Comparison of ENCODE assay signal across 1 cellular context in genomic region chr21:15761508-15762100, GRCh38.
TF ChIP-seq lines count a peak whose summit lies in the region.

No MANE protein-coding gene starts in this region.

TF ChIP-seq in HepG2, 621 proteins besides CTCF, POLR2A, EP300 and RAD21 (continues in another document):
- TF ChIP-seq NCOA2 (CRISPR knock-in tag; IDR thresholded peaks at IDR 0.05): peak; percentile 45; the same call in 1 of the 2 replicates
- 0 out of 2 replicates have a peak, but pooled peaks have one; percentile 32 for TF ChIP-seq ZNF614 (CRISPR knock-in tag; IDR thresholded peaks at IDR 0.05; ENCODE audit: borderline replicate concordance)
- no peak for TF ChIP-seq HMGXB3 (CRISPR knock-in tag; IDR thresholded peaks at IDR 0.05; ENCODE audit: borderline replicate concordance)
- peak; percentile 58; the same call in 1 of the 2 replicates for TF ChIP-seq SALL1 (CRISPR knock-in tag; IDR thresholded peaks at IDR 0.05)
- 0 out of 2 replicates have a peak, but pooled peaks have one; percentile 46 for TF ChIP-seq ELF4 (CRISPR knock-in tag; IDR thresholded peaks at IDR 0.05; ENCODE audit: borderline replicate concordance)
- peak; percentile 90; the same call in 1 of the 2 replicates for TF ChIP-seq ZNF160 (CRISPR knock-in tag; IDR thresholded peaks at IDR 0.05)
- peak; percentile 51; the same call in 1 of the 2 replicates for TF ChIP-seq FOXP4 (CRISPR knock-in tag; IDR thresholded peaks at IDR 0.05)
- TF ChIP-seq TCF7 (IDR thresholded peaks at IDR 0.05; ENCODE audit: low read depth): peak; percentile 74
- 0 out of 2 replicates have a peak, but pooled peaks have one; percentile 41 for TF ChIP-seq ZSCAN29 (CRISPR knock-in tag; conservative IDR thresholded peaks at IDR 0.05)
- TF ChIP-seq RARA (CRISPR knock-in tag; IDR thresholded peaks at IDR 0.05): peak; percentile 31; the same call in 1 of the 2 replicates
- 0 out of 2 replicates have a peak, but pooled peaks have one; percentile 16 for TF ChIP-seq KAT8 (CRISPR knock-in tag; IDR thresholded peaks at IDR 0.05)
- TF ChIP-seq FOXP1 (IDR thresholded peaks at IDR 0.05): no peak
- TF ChIP-seq FOXP1 (CRISPR knock-in tag; IDR thresholded peaks at IDR 0.05): peak; percentile 54; the same call in 1 of the 2 replicates
- 0 out of 2 replicates have a peak, but pooled peaks have one; percentile 17 for TF ChIP-seq SAP130 (CRISPR knock-in tag; IDR thresholded peaks at IDR 0.05; ENCODE audit: low read depth)
- TF ChIP-seq ZFP90 (CRISPR knock-in tag; IDR thresholded peaks at IDR 0.05; ENCODE audit: borderline replicate concordance): no peak
- no peak for TF ChIP-seq CENPT (CRISPR knock-in tag; IDR thresholded peaks at IDR 0.05; ENCODE audit: low read depth)
- peak; percentile 41; the same call in 1 of the 2 replicates for TF ChIP-seq ETV5 (CRISPR knock-in tag; IDR thresholded peaks at IDR 0.05; ENCODE audit: borderline replicate concordance)
- peak; percentile 53 for TF ChIP-seq ARID5B (CRISPR knock-in tag; IDR thresholded peaks at IDR 0.05)
- peak; percentile 57 for TF ChIP-seq HNF4A (CRISPR knock-in tag; IDR thresholded peaks at IDR 0.05)
- peak; percentile 57; the same call in 1 of the 2 replicates for TF ChIP-seq ZMYM4 (CRISPR knock-in tag; IDR thresholded peaks at IDR 0.05)
- peak; percentile 66; the same call in 1 of the 2 replicates for TF ChIP-seq NR2F2 (IDR thresholded peaks at IDR 0.05; ENCODE audit: borderline replicate concordance, low read depth)
- TF ChIP-seq ZNF101 (CRISPR knock-in tag; IDR thresholded peaks at IDR 0.05; ENCODE audit: borderline replicate concordance, low read depth): no peak
- peak; percentile 24; the same call in 1 of the 2 replicates for TF ChIP-seq RXRB (CRISPR knock-in tag; IDR thresholded peaks at IDR 0.05; ENCODE audit: borderline replicate concordance)
- peak; percentile 41; the same call in 1 of the 2 replicates for TF ChIP-seq FOXJ3 (CRISPR knock-in tag; IDR thresholded peaks at IDR 0.05; ENCODE audit: borderline replicate concordance)
- peak; percentile 89 for TF ChIP-seq NR2F6 (IDR thresholded peaks at IDR 0.05)
- TF ChIP-seq NR2F6 (CRISPR knock-in tag; IDR thresholded peaks at IDR 0.05): peak; percentile 84
- TF ChIP-seq SOX6 (IDR thresholded peaks at IDR 0.05): no peak
- TF ChIP-seq SOX6 (CRISPR knock-in tag; IDR thresholded peaks at IDR 0.05): peak; percentile 15; the same call in 1 of the 2 replicates
- TF ChIP-seq FOXA3 (CRISPR knock-in tag; IDR thresholded peaks at IDR 0.05): peak; percentile 13; the same call in 1 of the 2 replicates
- TF ChIP-seq, protein P1, sequence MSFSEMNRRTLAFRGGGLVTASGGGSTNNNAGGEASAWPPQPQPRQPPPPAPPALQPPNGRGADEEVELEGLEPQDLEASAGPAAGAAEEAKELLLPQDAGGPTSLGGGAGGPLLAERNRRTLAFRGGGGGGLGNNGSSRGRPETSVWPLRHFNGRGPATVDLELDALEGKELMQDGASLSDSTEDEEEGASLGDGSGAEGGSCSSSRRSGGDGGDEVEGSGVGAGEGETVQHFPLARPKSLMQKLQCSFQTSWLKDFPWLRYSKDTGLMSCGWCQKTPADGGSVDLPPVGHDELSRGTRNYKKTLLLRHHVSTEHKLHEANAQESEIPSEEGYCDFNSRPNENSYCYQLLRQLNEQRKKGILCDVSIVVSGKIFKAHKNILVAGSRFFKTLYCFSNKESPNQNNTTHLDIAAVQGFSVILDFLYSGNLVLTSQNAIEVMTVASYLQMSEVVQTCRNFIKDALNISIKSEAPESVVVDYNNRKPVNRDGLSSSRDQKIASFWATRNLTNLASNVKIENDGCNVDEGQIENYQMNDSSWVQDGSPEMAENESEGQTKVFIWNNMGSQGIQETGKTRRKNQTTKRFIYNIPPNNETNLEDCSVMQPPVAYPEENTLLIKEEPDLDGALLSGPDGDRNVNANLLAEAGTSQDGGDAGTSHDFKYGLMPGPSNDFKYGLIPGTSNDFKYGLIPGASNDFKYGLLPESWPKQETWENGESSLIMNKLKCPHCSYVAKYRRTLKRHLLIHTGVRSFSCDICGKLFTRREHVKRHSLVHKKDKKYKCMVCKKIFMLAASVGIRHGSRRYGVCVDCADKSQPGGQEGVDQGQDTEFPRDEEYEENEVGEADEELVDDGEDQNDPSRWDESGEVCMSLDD (CRISPR knock-in tag; IDR thresholded peaks at IDR 0.05; ENCODE audit: borderline replicate concordance): no peak; the same call in 1 of the 2 replicates
- TF ChIP-seq ZNF281 (CRISPR knock-in tag; IDR thresholded peaks at IDR 0.05; ENCODE audit: borderline replicate concordance): peak; percentile 23; the same call in 1 of the 2 replicates
- TF ChIP-seq, protein P2, sequence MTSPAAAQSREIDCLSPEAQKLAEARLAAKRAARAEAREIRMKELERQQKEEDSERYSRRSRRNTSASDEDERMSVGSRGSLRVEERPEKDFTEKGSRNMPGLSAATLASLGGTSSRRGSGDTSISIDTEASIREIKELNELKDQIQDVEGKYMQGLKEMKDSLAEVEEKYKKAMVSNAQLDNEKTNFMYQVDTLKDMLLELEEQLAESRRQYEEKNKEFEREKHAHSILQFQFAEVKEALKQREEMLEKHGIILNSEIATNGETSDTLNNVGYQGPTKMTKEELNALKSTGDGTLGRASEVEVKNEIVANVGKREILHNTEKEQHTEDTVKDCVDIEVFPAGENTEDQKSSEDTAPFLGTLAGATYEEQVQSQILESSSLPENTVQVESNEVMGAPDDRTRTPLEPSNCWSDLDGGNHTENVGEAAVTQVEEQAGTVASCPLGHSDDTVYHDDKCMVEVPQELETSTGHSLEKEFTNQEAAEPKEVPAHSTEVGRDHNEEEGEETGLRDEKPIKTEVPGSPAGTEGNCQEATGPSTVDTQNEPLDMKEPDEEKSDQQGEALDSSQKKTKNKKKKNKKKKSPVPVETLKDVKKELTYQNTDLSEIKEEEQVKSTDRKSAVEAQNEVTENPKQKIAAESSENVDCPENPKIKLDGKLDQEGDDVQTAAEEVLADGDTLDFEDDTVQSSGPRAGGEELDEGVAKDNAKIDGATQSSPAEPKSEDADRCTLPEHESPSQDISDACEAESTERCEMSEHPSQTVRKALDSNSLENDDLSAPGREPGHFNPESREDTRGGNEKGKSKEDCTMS (CRISPR knock-in tag; conservative IDR thresholded peaks at IDR 0.05): no peak
- TF ChIP-seq EHMT2 (IDR thresholded peaks at IDR 0.05; ENCODE audit: borderline replicate concordance, low read depth, low read length): 0 out of 2 replicates have a peak, but pooled peaks have one; percentile 33
- TF ChIP-seq ZNF354B (CRISPR knock-in tag; IDR thresholded peaks at IDR 0.05): no peak
- TF ChIP-seq TFAP4 (IDR thresholded peaks at IDR 0.05; ENCODE audit: borderline replicate concordance, low read depth): peak; percentile 56; the same call in 1 of the 2 replicates
- no peak for TF ChIP-seq KDM5A (IDR thresholded peaks at IDR 0.05; ENCODE audit: borderline replicate concordance, low read length)
- no peak for TF ChIP-seq ZSCAN22 (CRISPR knock-in tag; IDR thresholded peaks at IDR 0.05)
- TF ChIP-seq, protein P3, sequence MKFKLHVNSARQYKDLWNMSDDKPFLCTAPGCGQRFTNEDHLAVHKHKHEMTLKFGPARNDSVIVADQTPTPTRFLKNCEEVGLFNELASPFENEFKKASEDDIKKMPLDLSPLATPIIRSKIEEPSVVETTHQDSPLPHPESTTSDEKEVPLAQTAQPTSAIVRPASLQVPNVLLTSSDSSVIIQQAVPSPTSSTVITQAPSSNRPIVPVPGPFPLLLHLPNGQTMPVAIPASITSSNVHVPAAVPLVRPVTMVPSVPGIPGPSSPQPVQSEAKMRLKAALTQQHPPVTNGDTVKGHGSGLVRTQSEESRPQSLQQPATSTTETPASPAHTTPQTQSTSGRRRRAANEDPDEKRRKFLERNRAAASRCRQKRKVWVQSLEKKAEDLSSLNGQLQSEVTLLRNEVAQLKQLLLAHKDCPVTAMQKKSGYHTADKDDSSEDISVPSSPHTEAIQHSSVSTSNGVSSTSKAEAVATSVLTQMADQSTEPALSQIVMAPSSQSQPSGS (CRISPR knock-in tag; IDR thresholded peaks at IDR 0.05): no peak
- TF ChIP-seq ZNF629 (CRISPR knock-in tag; conservative IDR thresholded peaks at IDR 0.05): peak; percentile 45
